9 cellular contexts compared by ENCODE assay signal in genomic region chr12:88393017-88393767, GRCh38.
DNase-seq lines count a peak whose midpoint lies in the region; ATAC-seq and TF ChIP-seq lines count a peak whose summit lies in the region.
"Had no signal": no experiment of that assay in that cellular context is flagged by ENCODE, and none has a peak within 500 bp of the region (broad histone marks: within the 10 kb centered on the region; RNA-seq: fewer than 3 reads in every experiment).

No MANE protein-coding gene starts in this region.

- no peaks in the 10 kb centered on the region for H3K4me1 Mint-ChIP-seq in Calu3 (ENCODE audit: low read depth, unreplicated experiment)
- no peaks in the 10 kb centered on the region for H3K4me1 Mint-ChIP-seq in T-helper 17 cell

- 67% methylated on average over 2 of the region's 2 CpGs for WGBS in suprapubic skin

- H3K36me3 Mint-ChIP-seq in Calu3 (ENCODE audit: insufficient read depth, unreplicated experiment) (no peaks in the 10 kb centered on the region), T-helper 17 cell (ENCODE audit: low read depth) (no peaks in the 10 kb centered on the region)

- BruUV-seq in Calu3 (replicated peaks; lab: Mats Ljungman, UMichigan) = no TSS peak

- H3K27me3 Mint-ChIP-seq in Calu3 (ENCODE audit: unreplicated experiment) (no peaks in the 10 kb centered on the region), T-helper 17 cell (no peaks in the 10 kb centered on the region)

- no peak for TF ChIP-seq POLR2A in suprapubic skin (IDR thresholded peaks at IDR 0.05)

- H3K9me3 Mint-ChIP-seq in Calu3 (ENCODE audit: low read depth, unreplicated experiment) = no peaks in the 10 kb centered on the region

- no peak overlapping the region for H3K4me3 ChIP-seq in suprapubic skin

- DNase-seq in Calu3 = peak; percentile 14
- DNase-seq in H4 (ENCODE audit: low spot score) = peak; percentile 44
- peak; percentile 72 for DNase-seq in OCI-M1 (lab: John Stamatoyannopoulos, UW)
- peak; percentile 35 for DNase-seq in iPS DF 19.7 (ENCODE audit: low read depth, low spot score)
- no peak for DNase-seq in T-helper 17 cell
- no peak for DNase-seq in suprapubic skin (ENCODE audit: low spot score in 2 of 2)

- H3K9me3 ChIP-seq in T-helper 17 cell (ENCODE audit: control insufficient read depth, low read length, poor library complexity, severe bottlenecking) = no peaks in the 10 kb centered on the region
- no peaks in the 10 kb centered on the region for H3K9me3 ChIP-seq in suprapubic skin

- peaks cover 3% of the 10 kb centered on the region for H3K4me1 ChIP-seq in suprapubic skin

- H3K4me3 Mint-ChIP-seq in Calu3 (ENCODE audit: low read depth, unreplicated experiment) (no peak overlapping the region), T-helper 17 cell (no peak overlapping the region)
- H3K4me3 Mint-ChIP-seq: dendritic cell treated with granulocyte-macrophage colony-stimulating factor and Interleukin-4, amounts not matched to agents 40 ng/mL and 50 ng/mL, for 4 days had no signal

- CTCF ChIA-PET in Calu3 (lab: Charles Lee) = interaction anchor here (0.6 to 1.6 kb wide), 8 partner anchors 17 to 251 kb away, joined by 3 to 7 read pairs (median 4); partner anchors contain the start of genes CEP290 and TMTC3

- TF ChIP-seq EP300 in suprapubic skin (IDR thresholded peaks at IDR 0.05) = no peak

- no peaks in the 10 kb centered on the region for H3K27me3 ChIP-seq in suprapubic skin

- no peak overlapping the region for H3K27ac ChIP-seq in suprapubic skin

- intact Hi-C loops in Calu3 (cut with micrococcal nuclease; ENCODE audit: unreplicated experiment) = loop anchor here (5.0 to 10.0 kb wide), 2 partner anchors 241 to 602 kb away; no protein-coding TSS in a partner anchor

- H3K27ac Mint-ChIP-seq in Calu3 (ENCODE audit: unreplicated experiment) (no peak overlapping the region), T-helper 17 cell (no peak overlapping the region)
- H3K27ac Mint-ChIP-seq: dendritic cell treated with granulocyte-macrophage colony-stimulating factor and Interleukin-4, amounts not matched to agents 40 ng/mL and 50 ng/mL, for 4 days had no signal

- TF ChIP-seq CTCF in Calu3 (IDR thresholded peaks at IDR 0.05; ENCODE audit: unreplicated experiment) (peak; percentile 57), suprapubic skin (IDR thresholded peaks at IDR 0.05) (no peak)

- ATAC-seq in GM18873 (IDR thresholded peaks at IDR 0.05; ENCODE audit: low FRiP score, unreplicated experiment) (no peak), T-helper 17 cell (no peak), GM19328 (IDR thresholded peaks at IDR 0.05; ENCODE audit: unreplicated experiment) (no peak)

- no peaks in the 10 kb centered on the region for H3K36me3 ChIP-seq in suprapubic skin

Comparison
In these comparisons a context has a peak if more than half of its experiments do, and no peak if none do; other contexts are left out.
1. DNase-seq: peak in Calu3 (single experiment), H4 (single experiment), OCI-M1 (single experiment) and iPS DF 19.7 (single experiment); none in T-helper 17 cell (0 of 3) and suprapubic skin (0 of 2).